31 cellular contexts compared by ENCODE assay signal in the genomic region with DNA sequence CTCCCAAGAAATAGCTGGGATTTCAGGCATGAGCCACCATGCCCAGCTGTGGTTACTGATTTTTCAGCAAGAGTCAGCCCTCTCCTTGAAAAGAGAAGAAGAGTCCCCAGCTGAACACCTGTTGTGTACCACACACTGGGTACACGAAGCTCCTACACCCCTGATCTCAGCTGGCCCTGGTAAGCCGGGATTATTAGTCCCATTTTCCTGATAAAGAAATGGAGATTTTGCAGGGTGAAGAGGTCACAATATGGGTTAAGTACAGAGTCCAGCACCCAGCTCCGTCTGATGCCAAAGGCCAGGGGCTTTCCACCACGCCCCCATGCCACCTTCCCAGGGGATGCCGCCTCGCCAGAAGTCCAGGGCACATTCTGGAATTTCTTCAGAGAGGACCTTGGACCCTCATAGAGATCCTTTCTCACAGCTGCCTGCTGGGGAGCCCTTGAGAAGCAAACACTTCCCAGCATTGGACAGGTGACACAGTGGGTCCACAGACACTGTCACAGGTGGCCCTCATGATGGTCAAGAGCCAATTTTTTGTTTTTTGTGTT.
"Had no signal": no experiment of that assay in that cellular context is flagged by ENCODE, and none has a peak within 500 bp of the region (broad histone marks: within the 10 kb centered on the region; RNA-seq: fewer than 3 reads in every experiment).

No MANE protein-coding gene starts in this region.

- DNase-seq: activated CD4-positive, alpha-beta T cell treated with anti-CD3 and anti-CD28 coated beads, Interleukin-2, amount 10 ng/mL, durations not matched to agents 24 days and 14 days; activated CD4-positive, alpha-beta T cell treated with anti-CD3 and anti-CD28 coated beads, Interleukin-2, amount 50 U/mL, for 4 hours; activated CD8-positive, alpha-beta T cell treated with anti-CD3 and anti-CD28 coated beads for 36 hours; activated gamma-delta T cell; activated naive CD4-positive, alpha-beta T cell treated with Interleukin-2 at 50 U/mL for 16 hours; activated naive CD8-positive, alpha-beta T cell treated with anti-CD3 and anti-CD28 coated beads, Interleukin-2, amount 10 ng/mL, durations not matched to agents 7 days and 5 days; activated T-cell treated with anti-CD3 and anti-CD28 coated beads, Interleukin-2, amount 50 U/mL, for 1 hour; activated T-cell treated with anti-CD3 and anti-CD28 coated beads, Interleukin-2, amount 50 U/mL, for 72 hours; adrenal gland; body of pancreas; Kasumi-1; KG1; NCI-H1092 treated with DMSO at 0.1 percent for 48 hours; NCI-H1417; NCI-H146; NCI-H187; NCI-H2029 treated with DMSO at 0.1 percent for 48 hours; NCI-H2107; NCI-H2171; NCI-H510A; NCI-H526; NCI-H748 treated with DMSO at 0.1 percent for 48 hours; NK-92 treated with Interleukin-12 subunit alpha and Interleukin-12 subunit beta, amount 100 ng/mL, for 24 hours; PC-3; Right ventricle myocardium superior; T1000 had no signal

- H3K9me3 ChIP-seq: adrenal gland, body of pancreas, breast epithelium had no signal

- H3K27me3 ChIP-seq: adrenal gland, body of pancreas, breast epithelium had no signal

- H3K4me1 ChIP-seq: adrenal gland, body of pancreas, breast epithelium had no signal

- H3K36me3 ChIP-seq: adrenal gland, breast epithelium had no signal

- H3K27ac ChIP-seq: adrenal gland, body of pancreas, breast epithelium, RWPE1, SK-N-MC had no signal

- H3K4me3 ChIP-seq: adrenal gland, body of pancreas, breast epithelium, SK-N-MC had no signal

- FAIRE-seq: astrocyte, RCC 7860 had no signal
